Comparison of ENCODE assay signal across 20 cellular contexts in genomic region chr16:29842732-29843346, GRCh38. TPM values are rescaled to one million over a fixed set of nuclear protein-coding genes. Genes with fewer than 3 reads are reported as not detected.
DNase-seq lines count a peak whose midpoint lies in the region; ATAC-seq, FAIRE-seq and TF ChIP-seq lines count a peak whose summit lies in the region.
"Had no signal": no experiment of that assay in that cellular context is flagged by ENCODE, and none has a peak within 500 bp of the region (broad histone marks: within the 10 kb centered on the region; RNA-seq: fewer than 3 reads in every experiment).

No MANE protein-coding gene starts in this region.

- H3K4me3 ChIP-seq in A549: no peak overlapping the region
- H3K4me3 ChIP-seq in OCI-LY3 (ENCODE audit: low read length): no peak overlapping the region
- no peak overlapping the region for H3K4me3 ChIP-seq in H1 (ENCODE audit: extremely low read depth in 1 of 4, insufficient read depth in 2 of 4, low read depth in 3 of 4, low read length in 4 of 4)
- H3K4me3 ChIP-seq in prostate gland: no peak overlapping the region
- H3K4me3 ChIP-seq: right atrium auricular region, thoracic aorta had no signal

- H4K91ac ChIP-seq in H1 (replicated peaks; ENCODE audit: insufficient read length, low read length): no peak overlapping the region

- H3K56ac ChIP-seq in H1 (replicated peaks; ENCODE audit: insufficient read length, low read depth, low read length): no peak overlapping the region

- H3K9me3 ChIP-seq in A549 (no peaks in the 10 kb centered on the region), OCI-LY3 (ENCODE audit: insufficient read depth, low read length) (no peaks in the 10 kb centered on the region), H1 (ENCODE audit: insufficient read depth in 2 of 2, low read depth in 1 of 2, low read length in 1 of 2) (no peaks in the 10 kb centered on the region), prostate gland (no peaks in the 10 kb centered on the region)
- H3K9me3 ChIP-seq: right atrium auricular region, thoracic aorta had no signal

- H2BK5ac ChIP-seq in H1 (ENCODE audit: low read depth, low read length): no peak overlapping the region

- H2BK15ac ChIP-seq in H1 (ENCODE audit: low read length): no peak overlapping the region

- H3K4me2 ChIP-seq in A549: no peak overlapping the region
- no peak overlapping the region for H3K4me2 ChIP-seq in OCI-LY3 (ENCODE audit: low read length)
- H3K4me2 ChIP-seq in H1 (ENCODE audit: insufficient read depth in 1 of 2, low read depth in 2 of 2, low read length in 2 of 2): no peak overlapping the region

- POLR2A ChIA-PET in A549 (lab: Yijun Ruan, JAX) (no interaction called here), H1 (lab: Charles Lee; ENCODE audit: partially characterized antibody) (interaction anchor here (0.8 to 12.7 kb wide), 5 partner anchors 10 to 163 kb away, joined by 3 to 167 read pairs (median 3); partner anchors contain the start of genes ASPHD1, MVP, PAGR1 and QPRT)

- H3K79me1 ChIP-seq in H1 (ENCODE audit: low read depth, low read length): no peaks in the 10 kb centered on the region

- TF ChIP-seq POLR2A in A549 (IDR thresholded peaks at IDR 0.05; ENCODE audit: low read length): no peak
- no peak for TF ChIP-seq POLR2A in H1 (IDR thresholded peaks at IDR 0.05; ENCODE audit: control extremely low read depth in 1 of 2, low read depth in 2 of 2, low read length in 2 of 2)
- no peak for TF ChIP-seq POLR2A in prostate gland (IDR thresholded peaks at IDR 0.05)

- H3K18ac ChIP-seq in H1 (ENCODE audit: extremely low read depth, low read length): no peak overlapping the region

- TF ChIP-seq RAD21 in A549 (conservative IDR thresholded peaks at IDR 0.05 in 1 of 2, IDR thresholded peaks at IDR 0.05 in 1 of 2) (no peak), H1 (IDR thresholded peaks at IDR 0.05 in 1 of 2, conservative IDR thresholded peaks at IDR 0.05 in 1 of 2; ENCODE audit: low read depth in 2 of 2, low read length in 2 of 2) (no peak)

- 0 out of 2 replicates have a peak overlapping the region, but pooled peaks have one; percentile 26 for H2AK5ac ChIP-seq in H1 (ENCODE audit: low read depth, low read length)

- no peaks in the 10 kb centered on the region for H4K20me1 ChIP-seq in OCI-LY3 (ENCODE audit: insufficient read depth, low read length)
- no peaks in the 10 kb centered on the region for H4K20me1 ChIP-seq in H1 (replicated peaks in 1 of 2; ENCODE audit: control insufficient read depth in 1 of 2, insufficient read depth in 2 of 2, low read length in 2 of 2)

- no peak overlapping the region for H3K23ac ChIP-seq in H1 (ENCODE audit: insufficient read length)

- H3K27ac ChIP-seq in A549 (no peak overlapping the region), OCI-LY3 (ENCODE audit: low read length) (no peak overlapping the region), H1 (ENCODE audit: low read depth, low read length) (no peak overlapping the region), prostate gland (no peak overlapping the region)
- H3K27ac ChIP-seq: right atrium auricular region, thoracic aorta had no signal

- H3K36me3 ChIP-seq in OCI-LY3 (replicated peaks; ENCODE audit: low read depth, low read length): no peaks in the 10 kb centered on the region
- H3K36me3 ChIP-seq in H1 (ENCODE audit: control insufficient read depth in 2 of 4, insufficient read depth in 4 of 4, low read length in 3 of 4): no peaks in the 10 kb centered on the region
- H3K36me3 ChIP-seq in prostate gland: peaks cover 0 to 8% of the 10 kb centered on the region in 2 donors

- TF ChIP-seq CTCF in A549 (IDR thresholded peaks at IDR 0.05): no peak
- TF ChIP-seq CTCF in OCI-LY3 (IDR thresholded peaks at IDR 0.05; ENCODE audit: low read depth, low read length): 0 out of 2 replicates have a peak, but pooled peaks have one; percentile 15
- peak in 1 of 3 experiments; percentile 19; a peak in 1 of 4 replicates for TF ChIP-seq CTCF in H1 (IDR thresholded peaks at IDR 0.05; ENCODE audit: control extremely low read depth in 1 of 3, insufficient read depth in 1 of 3, low read depth in 1 of 3, low read length in 3 of 3)
- no peak for TF ChIP-seq CTCF in prostate gland (IDR thresholded peaks at IDR 0.05)

- no peak for DNase-seq in A549 (ENCODE audit: low read depth in 1 of 2, low spot score in 1 of 2)
- peak; percentile 4 to 9 for DNase-seq in AML-193 (lab: John Stamatoyannopoulos, UW)
- no peak for DNase-seq in H1 (ENCODE audit: low read depth in 1 of 2, low spot score in 2 of 2)
- DNase-seq in prostate gland (ENCODE audit: low spot score): no peak
- DNase-seq in hepatic stellate cell (ENCODE audit: low spot score): no peak
- no peak for DNase-seq in UCSD-AML1 (lab: John Stamatoyannopoulos, UW; ENCODE audit: unreplicated experiment)
- no peak for DNase-seq in middle frontal gyrus (ENCODE audit: extremely low spot score, low spot score)
- DNase-seq: anterior cingulate cortex; head of caudate nucleus; mesenchymal stem cell; NCI-H1092; NCI-H2171; stimulated activated CD4-positive, alpha-beta T cell treated with anti-CD3 and anti-CD28 coated beads, Interleukin-1b, Interleukin-23, amount 100 ng/mL, for 48 hours had no signal

- no peak overlapping the region for H2BK120ac ChIP-seq in H1 (replicated peaks; ENCODE audit: low read depth, low read length)

- H4K5ac ChIP-seq in H1 (ENCODE audit: insufficient read length, low read depth, low read length): no peak overlapping the region

- 96% methylated on average over 9 of the region's 9 CpGs for WGBS in A549 (ENCODE audit: missing lambda C conversion rate)
- 91% methylated on average over 9 of the region's 9 CpGs; no CpG with 5 or more reads in 1 of the 2 experiments for WGBS in H1 (ENCODE audit: extremely low coverage in 1 of 2, insufficient coverage in 1 of 2, insufficient read length in 1 of 2, insufficient replicate concordance in 2 of 2, low coverage in 1 of 2, low lambda C conversion rate in 2 of 2, missing lambda C conversion rate in 1 of 2), 2 experiments
- WGBS in prostate gland: 94% methylated on average over 9 of the region's 9 CpGs

- peak; percentile 61 to 63; a peak in 3 of 6 replicates for ATAC-seq in A549
- ATAC-seq: activated CD4-positive, CD25-positive, alpha-beta regulatory T cell treated with anti-CD3 and anti-CD28 coated beads, Interleukin-2, amount 50 U/mL, for 24 hours had no signal

- H3K4me1 ChIP-seq in A549 (no peaks in the 10 kb centered on the region), OCI-LY3 (ENCODE audit: low read length) (no peaks in the 10 kb centered on the region), H1 (replicated peaks in 1 of 4; ENCODE audit: control insufficient read depth in 3 of 4, insufficient read depth in 4 of 4, low read length in 3 of 4) (no peaks in the 10 kb centered on the region; a peak in 1 of 7 replicates), prostate gland (replicated peaks) (no peaks in the 10 kb centered on the region)
- H3K4me1 ChIP-seq: right atrium auricular region had no signal

- FAIRE-seq in A549 (lab: Jason Lieb, UNC) (no peak), H1 (lab: Jason Lieb, UNC) (no peak)
- FAIRE-seq: H54, islet of Langerhans had no signal

- H2BK20ac ChIP-seq in H1 (ENCODE audit: low read length): no peak overlapping the region

- no peak overlapping the region for H3K4ac ChIP-seq in H1 (replicated peaks; ENCODE audit: insufficient read length, low read depth, low read length)

- H2AFZ ChIP-seq in OCI-LY3 (ENCODE audit: low read depth, low read length) (no peak overlapping the region), H1 (ENCODE audit: low read length) (no peak overlapping the region)

- no peak overlapping the region for H2BK12ac ChIP-seq in H1 (ENCODE audit: low read depth, low read length)

- no peaks in the 10 kb centered on the region for H3K23me2 ChIP-seq in H1 (ENCODE audit: low read depth, low read length)

- H3K79me2 ChIP-seq in OCI-LY3 (ENCODE audit: low read length): no peaks in the 10 kb centered on the region
- H3K79me2 ChIP-seq in H1 (ENCODE audit: control insufficient read depth in 1 of 2, insufficient read depth in 2 of 2, low read length in 2 of 2): no peaks in the 10 kb centered on the region

- no peak overlapping the region for H4K8ac ChIP-seq in H1 (ENCODE audit: extremely low read depth, insufficient read depth, low read length)

- intact Hi-C loops in prostate gland (cut with DNase I): no loop called here

- no peak overlapping the region for H3K9ac ChIP-seq in OCI-LY3 (ENCODE audit: low read length)
- no peak overlapping the region for H3K9ac ChIP-seq in H1 (replicated peaks in 1 of 4; ENCODE audit: extremely low read depth in 1 of 4, low read depth in 3 of 4, low read length in 3 of 4)

- H3K27me3 ChIP-seq in OCI-LY3 (ENCODE audit: low read depth, low read length) (no peaks in the 10 kb centered on the region), H1 (replicated peaks in 1 of 4; ENCODE audit: control insufficient read depth in 3 of 4, extremely low read depth in 1 of 4, insufficient read depth in 3 of 4, low read length in 3 of 4) (no peaks in the 10 kb centered on the region), prostate gland (replicated peaks; ENCODE audit: insufficient read depth) (no peaks in the 10 kb centered on the region)
- H3K27me3 ChIP-seq: right atrium auricular region had no signal

- H3K14ac ChIP-seq in H1 (ENCODE audit: insufficient read length): no peak overlapping the region

- TF ChIP-seq EP300 in A549 (IDR thresholded peaks at IDR 0.05): no peak
- no peak for TF ChIP-seq EP300 in H1 (IDR thresholded peaks at IDR 0.05; ENCODE audit: borderline replicate concordance in 1 of 2, low read depth in 2 of 2, low read length in 2 of 2)

- CTCF ChIA-PET in A549 (lab: Yijun Ruan, JAX) (interaction anchor here (0.6 to 26.2 kb wide), 5 partner anchors 10 to 196 kb away, joined by 3 to 568 read pairs (median 4); partner anchors contain the start of genes MAZ, MVP, PAGR1 and PRRT2), H1 (lab: Charles Lee; ENCODE audit: partially characterized antibody) (interaction anchor here (0.6 to 3.4 kb wide), 15 partner anchors 8 to 116 kb away, joined by 3 to 16 read pairs (median 4); partner anchors contain the start of genes MVP and PAGR1)

RNA-seq across cellular contexts. Expression of gene CDIPT, which starts 20.2 kb away (rescaled TPM):
- polyA plus RNA-seq in A549 (2011; rRNA removed) (64.0 and 84.3 TPM in 2 replicates), A549 (2017; fragmentation: RNase III; extraction: RNeasy Plus Mini Kit Qiagen cat#74134 plus additional on column Dnase treatment) (60.3 to 72.1 TPM (median 71.2 TPM) in 3 replicates), H1 (2011; rRNA removed) (140 and 190 TPM in 2 replicates)
- polyA plus RNA-seq in A549 (2012; cell fraction: cytosol; rRNA removed): 101 and 128 TPM in 2 replicates
- 105 TPM in 2 replicates for polyA plus RNA-seq in A549 (2012; cell fraction: nucleus; rRNA removed)
- polyA minus RNA-seq in A549 (2011; rRNA and poly(A)+ RNA removed): 45.2 and 48.8 TPM in 2 replicates
- total RNA-seq in H1 (2021; fragmentation: NEBNext Ultra II Directional; extraction: Animal tissue kit (Norgen Biotek cat#: 25700)): 69.2 and 70.9 TPM in 2 replicates
- polyA plus RNA-seq in H1 (2011; cell fraction: cytosol; rRNA removed): 121 TPM
- polyA plus RNA-seq in H1 (2011; cell fraction: nucleus; rRNA removed): 112 TPM
- polyA plus RNA-seq in H1 (2012, experiment 1 of 2): 68.6 to 81.2 TPM (median 78.1 TPM) in 4 replicates
- 94.9 TPM for polyA plus RNA-seq in H1 (2012, experiment 2 of 2)
- polyA plus RNA-seq in H1 (2013, experiment 1 of 2): 63.4 TPM
- polyA plus RNA-seq in H1 (2013, experiment 2 of 2): 67.9 TPM
- polyA minus RNA-seq in H1 (2011; rRNA and poly(A)+ RNA removed): 50.1 and 60.7 TPM in 2 replicates
- polyA minus RNA-seq in H1 (2011; cell fraction: cytosol; rRNA and poly(A)+ RNA removed): 63.3 TPM
- 28.2 TPM for polyA minus RNA-seq in H1 (2011; cell fraction: nucleus; rRNA and poly(A)+ RNA removed)
- 100 to 1,000 TPM; 121 to 132 TPM for total RNA-seq in prostate gland

RNA-seq across cellular contexts. Expression of gene MVP, which starts 22.6 kb away (rescaled TPM):
- polyA plus RNA-seq in A549 (2011; rRNA removed): 73.3 and 87.7 TPM in 2 replicates
- polyA plus RNA-seq in A549 (2012; cell fraction: cytosol; rRNA removed): 50.3 and 58.7 TPM in 2 replicates
- 188 and 201 TPM in 2 replicates for polyA plus RNA-seq in A549 (2012; cell fraction: nucleus; rRNA removed)
- 86.2 to 109 TPM (median 106 TPM) in 3 replicates for polyA plus RNA-seq in A549 (2017; fragmentation: RNase III; extraction: RNeasy Plus Mini Kit Qiagen cat#74134 plus additional on column Dnase treatment)
- 325 and 351 TPM in 2 replicates for polyA minus RNA-seq in A549 (2011; rRNA and poly(A)+ RNA removed)
- total RNA-seq in H1 (2021; fragmentation: NEBNext Ultra II Directional; extraction: Animal tissue kit (Norgen Biotek cat#: 25700)): 1.9 and 2.9 TPM in 2 replicates
- polyA plus RNA-seq in H1 (2011; rRNA removed): 1.9 and 4.3 TPM in 2 replicates
- polyA plus RNA-seq in H1 (2011; cell fraction: cytosol; rRNA removed): 4.8 TPM
- polyA plus RNA-seq in H1 (2011; cell fraction: nucleus; rRNA removed): 18.5 TPM
- polyA plus RNA-seq in H1 (2012, experiment 1 of 2): 2.4 to 5.6 TPM (median 3.9 TPM) in 4 replicates
- polyA plus RNA-seq in H1 (2012, experiment 2 of 2): 1.9 TPM
- polyA plus RNA-seq in H1 (2013, experiment 1 of 2): 1.4 TPM
- 1.6 TPM for polyA plus RNA-seq in H1 (2013, experiment 2 of 2)
- 6.9 and 15.2 TPM in 2 replicates for polyA minus RNA-seq in H1 (2011; rRNA and poly(A)+ RNA removed)
- polyA minus RNA-seq in H1 (2011; cell fraction: cytosol; rRNA and poly(A)+ RNA removed): 4.5 TPM
- 3.7 TPM for polyA minus RNA-seq in H1 (2011; cell fraction: nucleus; rRNA and poly(A)+ RNA removed)
- 100 to 1,000 TPM in 1 of 2 donors, 10 to 100 TPM in 1; 59.3 to 247 TPM for total RNA-seq in prostate gland

RNA-seq across cellular contexts. Expression of gene PAGR1, which starts 26.9 kb away (rescaled TPM):
- polyA plus RNA-seq in A549 (2011; rRNA removed) (18.9 and 26.7 TPM in 2 replicates), A549 (2017; fragmentation: RNase III; extraction: RNeasy Plus Mini Kit Qiagen cat#74134 plus additional on column Dnase treatment) (41.0 to 44.5 TPM (median 43.1 TPM) in 3 replicates), H1 (2011; rRNA removed) (35.4 and 53.5 TPM in 2 replicates)
- polyA plus RNA-seq in A549 (2012; cell fraction: cytosol; rRNA removed): 43.8 and 50.3 TPM in 2 replicates
- 25.9 and 29.0 TPM in 2 replicates for polyA plus RNA-seq in A549 (2012; cell fraction: nucleus; rRNA removed)
- 4.3 and 5.9 TPM in 2 replicates for polyA minus RNA-seq in A549 (2011; rRNA and poly(A)+ RNA removed)
- 56.4 and 56.6 TPM in 2 replicates for total RNA-seq in H1 (2021; fragmentation: NEBNext Ultra II Directional; extraction: Animal tissue kit (Norgen Biotek cat#: 25700))
- polyA plus RNA-seq in H1 (2011; cell fraction: cytosol; rRNA removed): 61.5 TPM
- 143 TPM for polyA plus RNA-seq in H1 (2011; cell fraction: nucleus; rRNA removed)
- 53.2 to 67.0 TPM (median 62.3 TPM) in 4 replicates for polyA plus RNA-seq in H1 (2012, experiment 1 of 2)
- polyA plus RNA-seq in H1 (2012, experiment 2 of 2): 60.2 TPM
- polyA plus RNA-seq in H1 (2013, experiment 1 of 2): 43.2 TPM
- 44.5 TPM for polyA plus RNA-seq in H1 (2013, experiment 2 of 2)
- 5.8 and 8.3 TPM in 2 replicates for polyA minus RNA-seq in H1 (2011; rRNA and poly(A)+ RNA removed)
- polyA minus RNA-seq in H1 (2011; cell fraction: cytosol; rRNA and poly(A)+ RNA removed): 19.6 TPM
- polyA minus RNA-seq in H1 (2011; cell fraction: nucleus; rRNA and poly(A)+ RNA removed): 30.1 TPM
- total RNA-seq in prostate gland: 10 to 100 TPM; 64.3 to 64.4 TPM

RNA-seq across cellular contexts. Expression of gene PRRT2, which starts 30.8 kb away (rescaled TPM):
- 0.25 and 0.34 TPM in 2 replicates for polyA plus RNA-seq in A549 (2011; rRNA removed)
- polyA plus RNA-seq in A549 (2012; cell fraction: cytosol; rRNA removed): 0.54 and 0.62 TPM in 2 replicates
- polyA plus RNA-seq in A549 (2012; cell fraction: nucleus; rRNA removed): 5.0 and 5.1 TPM in 2 replicates
- 0.34 to 0.55 TPM (median 0.44 TPM) in 3 replicates for polyA plus RNA-seq in A549 (2017; fragmentation: RNase III; extraction: RNeasy Plus Mini Kit Qiagen cat#74134 plus additional on column Dnase treatment)
- polyA minus RNA-seq in A549 (2011; rRNA and poly(A)+ RNA removed): 0.29 and 0.34 TPM in 2 replicates
- total RNA-seq in H1 (2021; fragmentation: NEBNext Ultra II Directional; extraction: Animal tissue kit (Norgen Biotek cat#: 25700)): 12.8 and 16.6 TPM in 2 replicates
- 32.6 and 49.7 TPM in 2 replicates for polyA plus RNA-seq in H1 (2011; rRNA removed)
- polyA plus RNA-seq in H1 (2011; cell fraction: cytosol; rRNA removed): 36.1 TPM
- 233 TPM for polyA plus RNA-seq in H1 (2011; cell fraction: nucleus; rRNA removed)
- polyA plus RNA-seq in H1 (2012, experiment 1 of 2): 25.4 to 32.2 TPM (median 26.8 TPM) in 4 replicates
- polyA plus RNA-seq in H1 (2012, experiment 2 of 2): 12.5 TPM
- 16.5 TPM for polyA plus RNA-seq in H1 (2013, experiment 1 of 2)
- 13.8 TPM for polyA plus RNA-seq in H1 (2013, experiment 2 of 2)
- polyA minus RNA-seq in H1 (2011; rRNA and poly(A)+ RNA removed): 4.5 and 8.5 TPM in 2 replicates
- polyA minus RNA-seq in H1 (2011; cell fraction: cytosol; rRNA and poly(A)+ RNA removed): 5.9 TPM
- polyA minus RNA-seq in H1 (2011; cell fraction: nucleus; rRNA and poly(A)+ RNA removed): 29.9 TPM
- total RNA-seq in prostate gland: 10 to 100 TPM in 1 of 2 donors, 1 to 10 TPM in 1; 6.6 to 19.2 TPM
- polyA plus RNA-seq: CD14-positive monocyte had no signal

RNA-seq across cellular contexts. Expression of gene MAZ, which starts 36.5 kb away (rescaled TPM):
- 79.6 and 99.7 TPM in 2 replicates for polyA plus RNA-seq in A549 (2011; rRNA removed)
- 192 and 249 TPM in 2 replicates for polyA plus RNA-seq in A549 (2012; cell fraction: cytosol; rRNA removed)
- polyA plus RNA-seq in A549 (2012; cell fraction: nucleus; rRNA removed): 213 and 345 TPM in 2 replicates
- polyA plus RNA-seq in A549 (2017; fragmentation: RNase III; extraction: RNeasy Plus Mini Kit Qiagen cat#74134 plus additional on column Dnase treatment): 216 to 231 TPM (median 221 TPM) in 3 replicates
- polyA minus RNA-seq in A549 (2011; rRNA and poly(A)+ RNA removed): 200 and 239 TPM in 2 replicates
- 376 and 380 TPM in 2 replicates for total RNA-seq in H1 (2021; fragmentation: NEBNext Ultra II Directional; extraction: Animal tissue kit (Norgen Biotek cat#: 25700))
- polyA plus RNA-seq in H1 (2011; rRNA removed): 219 and 357 TPM in 2 replicates
- polyA plus RNA-seq in H1 (2011; cell fraction: cytosol; rRNA removed): 226 TPM
- 465 TPM for polyA plus RNA-seq in H1 (2011; cell fraction: nucleus; rRNA removed)
- polyA plus RNA-seq in H1 (2012, experiment 1 of 2): 359 to 553 TPM (median 440 TPM) in 4 replicates
- polyA plus RNA-seq in H1 (2012, experiment 2 of 2): 327 TPM
- polyA plus RNA-seq in H1 (2013, experiment 1 of 2): 126 TPM
- 116 TPM for polyA plus RNA-seq in H1 (2013, experiment 2 of 2)
- polyA minus RNA-seq in H1 (2011; rRNA and poly(A)+ RNA removed): 294 and 426 TPM in 2 replicates
- 315 TPM for polyA minus RNA-seq in H1 (2011; cell fraction: cytosol; rRNA and poly(A)+ RNA removed)
- 159 TPM for polyA minus RNA-seq in H1 (2011; cell fraction: nucleus; rRNA and poly(A)+ RNA removed)
- total RNA-seq in prostate gland: 100 to 1,000 TPM; 180 to 188 TPM

Comparison
In these comparisons a context has a peak if more than half of its experiments do, and no peak if none do; other contexts are left out.
1. DNase-seq: peak in AML-193 (2 of 2); none in A549 (0 of 2), H1 (0 of 2), prostate gland (single experiment), hepatic stellate cell (single experiment), UCSD-AML1 (single experiment) and middle frontal gyrus (single experiment).
2. RNA of gene MVP, which starts 22.6 kb away (total RNA-seq): 59.3 to 247 TPM in prostate gland; 1.9 to 2.9 TPM in H1; every median in the first group is over 10 times any median in the second.